Comparison of ENCODE assay signal across 1 cellular context in genomic region chr1:26171084-26172072, GRCh38.
TF ChIP-seq lines count a peak whose summit lies in the region.

Gene ZNF593OS (minus strand): TSS chr1:26171832. CDS start chr1:26171661, 171 bp downstream.

TF ChIP-seq in GM12878, 131 proteins besides CTCF, POLR2A, EP300 and RAD21 (continued from another document):
- TF ChIP-seq, protein P1, sequence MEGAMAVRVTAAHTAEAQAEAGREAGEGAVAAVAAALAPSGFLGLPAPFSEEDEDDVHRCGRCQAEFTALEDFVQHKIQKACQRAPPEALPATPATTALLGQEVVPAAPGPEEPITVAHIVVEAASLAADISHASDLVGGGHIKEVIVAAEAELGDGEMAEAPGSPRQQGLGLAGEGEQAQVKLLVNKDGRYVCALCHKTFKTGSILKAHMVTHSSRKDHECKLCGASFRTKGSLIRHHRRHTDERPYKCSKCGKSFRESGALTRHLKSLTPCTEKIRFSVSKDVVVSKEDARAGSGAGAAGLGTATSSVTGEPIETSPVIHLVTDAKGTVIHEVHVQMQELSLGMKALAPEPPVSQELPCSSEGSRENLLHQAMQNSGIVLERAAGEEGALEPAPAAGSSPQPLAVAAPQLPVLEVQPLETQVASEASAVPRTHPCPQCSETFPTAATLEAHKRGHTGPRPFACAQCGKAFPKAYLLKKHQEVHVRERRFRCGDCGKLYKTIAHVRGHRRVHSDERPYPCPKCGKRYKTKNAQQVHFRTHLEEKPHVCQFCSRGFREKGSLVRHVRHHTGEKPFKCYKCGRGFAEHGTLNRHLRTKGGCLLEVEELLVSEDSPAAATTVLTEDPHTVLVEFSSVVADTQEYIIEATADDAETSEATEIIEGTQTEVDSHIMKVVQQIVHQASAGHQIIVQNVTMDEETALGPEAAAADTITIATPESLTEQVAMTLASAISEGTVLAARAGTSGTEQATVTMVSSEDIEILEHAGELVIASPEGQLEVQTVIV (IDR thresholded peaks at IDR 0.05; ENCODE audit: borderline replicate concordance, partially characterized antibody): no peak
- TF ChIP-seq NR2C2 (IDR thresholded peaks at IDR 0.05; ENCODE audit: borderline replicate concordance, control insufficient read depth, insufficient read length, low read depth): no peak
